Comparison of ENCODE assay signal across 35 cellular contexts in genomic region chr3:108548304-108548703, GRCh38. TPM values are rescaled to one million over a fixed set of nuclear protein-coding genes. Genes with fewer than 3 reads are reported as not detected.
A peak's percentile ranks its signal among the peaks of the same experiment; 100 is the strongest.
DNase-seq lines count a peak whose midpoint lies in the region; ATAC-seq, FAIRE-seq and TF ChIP-seq lines count a peak whose summit lies in the region.
"Had no signal": no experiment of that assay in that cellular context is flagged by ENCODE, and none has a peak within 500 bp of the region (broad histone marks: within the 10 kb centered on the region; RNA-seq: fewer than 3 reads in every experiment).

No MANE protein-coding gene starts in this region.

- FAIRE-seq in A204.1 (lab: Jason Lieb, UNC), result peak; percentile 3
- FAIRE-seq: pancreas, urothelium cell line had no signal

- H3K36me3 ChIP-seq in IMR-90 (ENCODE audit: control insufficient read depth, insufficient read depth, low read length) (no peaks in the 10 kb centered on the region), ovary (no peaks in the 10 kb centered on the region)
- H3K36me3 ChIP-seq: ascending aorta, esophagus muscularis mucosa, pancreas, right atrium auricular region had no signal

- no peak for TF ChIP-seq RAD21 in IMR-90 (IDR thresholded peaks at IDR 0.05; ENCODE audit: low read length)

- CTCF ChIA-PET in IMR-90 (lab: Yijun Ruan, JAX), result no interaction called here

- peak; percentile 15 for DNase-seq in IMR-90
- peak; percentile 28 for DNase-seq in dermis blood vessel endothelial cell
- DNase-seq in foreskin fibroblast, result peak; percentile 12 to 36
- no peak for DNase-seq in ovary
- DNase-seq in progenitor cell of endocrine pancreas (ENCODE audit: low spot score, unreplicated experiment), result no peak
- no peak for DNase-seq in OCI-M1 (lab: John Stamatoyannopoulos, UW)
- DNase-seq in DMS153 (lab: John Stamatoyannopoulos, UW), result no peak
- DNase-seq: activated CD4-positive, alpha-beta T cell treated with anti-CD3 and anti-CD28 coated beads, Interleukin-2, amount 50 U/mL, for 1 hour; activated gamma-delta T cell; activated naive CD8-positive, alpha-beta T cell treated with anti-CD3 and anti-CD28 coated beads for 36 hours; activated T-cell treated with anti-CD3 and anti-CD28 coated beads, Interleukin-2, amount 50 U/mL, for 1 hour; CD8-positive, alpha-beta memory T cell; cortex of kidney; EL; H9; immature natural killer cell; Kasumi-1; NCI-H1436 treated with DMSO at 0.1 percent for 48 hours; NCI-H2081 treated with DMSO at 0.1 percent for 48 hours; NCI-H345; NCI-H774; pancreas; SJCRH30; stimulated activated naive CD8-positive, alpha-beta T cell treated with anti-CD3 and anti-CD28 coated beads, Interleukin-15, Interleukin-2, amounts not matched to agents 100 U/mL and 50 U/mL, for 24 hours; T-cell; testis had no signal

- no peak overlapping the region for H3K27ac Mint-ChIP-seq in progenitor cell of endocrine pancreas
- H3K27ac Mint-ChIP-seq: activated naive CD8-positive, alpha-beta T cell treated with anti-CD3 and anti-CD28 coated beads for 36 hours; CD8-positive, alpha-beta memory T cell; H9; immature natural killer cell; memory B cell; T-cell; WTC11 had no signal

- no peaks in the 10 kb centered on the region for H4K20me1 ChIP-seq in IMR-90 (ENCODE audit: insufficient read depth, low read length)

- WGBS in IMR-90 (ENCODE audit: extremely low coverage in 2 of 2, insufficient read length in 1 of 2), 2 experiments, result no CpG with 5 or more reads among the region's 1 CpG
- WGBS in ovary, 3 donors, result 57 to 68% (median 68%) methylated on average over 1 of the region's 1 CpG

- no peaks in the 10 kb centered on the region for H3K4me1 ChIP-seq in IMR-90 (ENCODE audit: control insufficient read depth, insufficient read depth, low read length)
- no peaks in the 10 kb centered on the region for H3K4me1 ChIP-seq in ovary (ENCODE audit: insufficient read depth)
- H3K4me1 ChIP-seq: ascending aorta, pancreas, right atrium auricular region had no signal

- no peak overlapping the region for H2AK9ac ChIP-seq in IMR-90 (replicated peaks; ENCODE audit: low read depth, low read length, poor library complexity)

- peaks cover 7% of the 10 kb centered on the region for H3K36me3 Mint-ChIP-seq in progenitor cell of endocrine pancreas (ENCODE audit: insufficient read depth)

- H3K4me3 ChIP-seq in IMR-90 (ENCODE audit: insufficient read depth, low read depth, low read length) (no peak overlapping the region), foreskin fibroblast (ENCODE audit: low read depth in 1 of 2, low read length in 2 of 2) (no peak overlapping the region), ovary (no peak overlapping the region)
- H3K4me3 ChIP-seq: ascending aorta, esophagus muscularis mucosa, pancreas, right atrium auricular region, SJCRH30, smooth muscle cell, testis had no signal

- no peaks in the 10 kb centered on the region for H3K27me3 ChIP-seq in IMR-90 (ENCODE audit: control insufficient read depth, insufficient read depth, low read length)
- no peaks in the 10 kb centered on the region for H3K27me3 ChIP-seq in ovary
- H3K27me3 ChIP-seq: ascending aorta, esophagus muscularis mucosa, pancreas, right atrium auricular region, SJCRH30, testis had no signal

- no peak overlapping the region for H4K8ac ChIP-seq in IMR-90 (ENCODE audit: low read depth in 2 of 2, low read length in 2 of 2)

- peak; percentile 38; the same call in 1 of the 2 replicates for ATAC-seq in IMR-90 (ENCODE audit: low read depth)
- ATAC-seq: left lobe of liver; pancreas; stimulated activated naive CD8-positive, alpha-beta T cell treated with anti-CD3 and anti-CD28 coated beads, Interleukin-15, Interleukin-2, amounts not matched to agents 100 U/mL and 50 U/mL, for 24 hours; T-cell; WTC11 had no signal

- no peak overlapping the region for H3K9ac ChIP-seq in IMR-90 (ENCODE audit: low read depth, low read length)

- TF ChIP-seq POLR2A in IMR-90 (IDR thresholded peaks at IDR 0.05; ENCODE audit: low read depth, low read length) (no peak), ovary (IDR thresholded peaks at IDR 0.05) (no peak)

- in situ Hi-C loops in IMR-90 (cut with MboI; ENCODE audit: low sequenced_read_pairs), result no loop called here

- H3K9me3 ChIP-seq in IMR-90 (ENCODE audit: control insufficient read depth, insufficient read depth, low read length), result no peaks in the 10 kb centered on the region
- no peaks in the 10 kb centered on the region for H3K9me3 ChIP-seq in ovary
- H3K9me3 ChIP-seq: ascending aorta, esophagus muscularis mucosa, pancreas, right atrium auricular region, SJCRH30, testis had no signal

- H3K18ac ChIP-seq in IMR-90 (ENCODE audit: low read depth, low read length), result no peak overlapping the region

- no peak overlapping the region for H4K91ac ChIP-seq in IMR-90 (ENCODE audit: insufficient read depth, low read depth, low read length)

- POLR2A ChIA-PET in IMR-90 (lab: Charles Lee; ENCODE audit: unreplicated experiment), result no interaction called here

- no peak overlapping the region for H4K5ac ChIP-seq in IMR-90 (ENCODE audit: low read depth, low read length)

- TF ChIP-seq CTCF in IMR-90 (conservative IDR thresholded peaks at IDR 0.05; ENCODE audit: low read depth, low read length), result no peak
- TF ChIP-seq CTCF in foreskin fibroblast (IDR thresholded peaks at IDR 0.05; ENCODE audit: low read depth, low read length), result no peak
- no peak for TF ChIP-seq CTCF in ovary (IDR thresholded peaks at IDR 0.05)
- TF ChIP-seq CTCF in progenitor cell of endocrine pancreas (IDR thresholded peaks at IDR 0.05; ENCODE audit: unreplicated experiment), result no peak

- H2BK120ac ChIP-seq in IMR-90 (ENCODE audit: low read depth, low read length), result no peak overlapping the region

- dilution Hi-C loops in IMR-90 (cut with HindIII; ENCODE audit: low sequenced_read_pairs, unreplicated experiment), result no loop called here

- no peak overlapping the region for H2BK5ac ChIP-seq in IMR-90 (ENCODE audit: low read depth, low read length, poor library complexity, severe bottlenecking)

- no peaks in the 10 kb centered on the region for H3K27me3 Mint-ChIP-seq in progenitor cell of endocrine pancreas
- H3K27me3 Mint-ChIP-seq: activated naive CD8-positive, alpha-beta T cell treated with anti-CD3 and anti-CD28 coated beads for 36 hours; CD8-positive, alpha-beta memory T cell; memory B cell; T-cell had no signal

- no peak overlapping the region for H3K23ac ChIP-seq in IMR-90 (ENCODE audit: low read depth, low read length)

- intact Hi-C loops in IMR-90 (cut with micrococcal nuclease), result loop anchor here (10.0 kb wide), 1 partner anchor 324 kb away; the partner anchor contains the start of gene IFT57
- intact Hi-C loops in ovary (cut with DNase I), result loop anchor here in 1 of 4 donors (5.0 kb wide), 1 partner anchor 56 kb away; no protein-coding TSS in a partner anchor

- no TSS peak for BruUV-seq in IMR-90 (replicated peaks; lab: Mats Ljungman, UMichigan)

- H3K9me1 ChIP-seq in IMR-90 (ENCODE audit: insufficient read depth, low read length), result peaks cover 4% of the 10 kb centered on the region; the same call in 1 of the 2 replicates

- no peak overlapping the region for H2AFZ ChIP-seq in IMR-90 (replicated peaks; ENCODE audit: low read length, poor library complexity)

- H3K4me1 Mint-ChIP-seq in progenitor cell of endocrine pancreas (ENCODE audit: low read depth), result peaks cover 2% of the 10 kb centered on the region
- H3K4me1 Mint-ChIP-seq: WTC11 had no signal

- H2BK15ac ChIP-seq in IMR-90 (ENCODE audit: low read depth, low read length), result no peak overlapping the region

- H3K56ac ChIP-seq in IMR-90 (ENCODE audit: extremely low read depth, insufficient read depth, low read length), result no peak overlapping the region

- H3K9me3 Mint-ChIP-seq in progenitor cell of endocrine pancreas (ENCODE audit: low read depth), result peaks cover 1% of the 10 kb centered on the region
- H3K9me3 Mint-ChIP-seq: activated naive CD8-positive, alpha-beta T cell treated with anti-CD3 and anti-CD28 coated beads for 36 hours; CD8-positive, alpha-beta memory T cell; immature natural killer cell; memory B cell; T-cell had no signal

- no peak overlapping the region for H3K4me3 Mint-ChIP-seq in progenitor cell of endocrine pancreas (ENCODE audit: low read depth)
- H3K4me3 Mint-ChIP-seq: activated naive CD8-positive, alpha-beta T cell treated with anti-CD3 and anti-CD28 coated beads for 36 hours; CD8-positive, alpha-beta memory T cell; H9; immature natural killer cell; memory B cell; T-cell; WTC11 had no signal

- H3K4ac ChIP-seq in IMR-90 (ENCODE audit: low read depth, low read length), result no peak overlapping the region

- H3K4me2 ChIP-seq in IMR-90 (ENCODE audit: low read depth, low read length), result no peak overlapping the region
- H3K4me2 ChIP-seq: smooth muscle cell had no signal

- no peak overlapping the region for H3K14ac ChIP-seq in IMR-90 (replicated peaks; ENCODE audit: low read depth, low read length)

- H2AK5ac ChIP-seq in IMR-90 (ENCODE audit: low read depth, low read length), result no peak overlapping the region

- H3K79me1 ChIP-seq in IMR-90 (ENCODE audit: low read depth in 1 of 2, low read length in 2 of 2), result peaks cover 0 to 5% of the 10 kb centered on the region in 2 experiments; a peak in 2 of 4 replicates

- no peak overlapping the region for H2BK20ac ChIP-seq in IMR-90 (ENCODE audit: low read depth, low read length)

- TF ChIP-seq EP300 in ovary (IDR thresholded peaks at IDR 0.05), result no peak

- H3K27ac ChIP-seq in IMR-90 (ENCODE audit: insufficient read depth, low read length), result no peak overlapping the region
- H3K27ac ChIP-seq in ovary, result no peak overlapping the region
- H3K27ac ChIP-seq: ascending aorta, esophagus muscularis mucosa, pancreas, right atrium auricular region, SJCRH30, testis had no signal

RNA-seq across cellular contexts. Expression of gene MYH15, which starts 37.9 kb away (rescaled TPM):
- total RNA-seq in IMR-90 (2012; rRNA removed), result 0.28 and 0.36 TPM in 2 replicates
- polyA plus RNA-seq in IMR-90 (2012; rRNA removed), result 0.09 and 0.10 TPM in 2 replicates
- polyA plus RNA-seq in IMR-90 (2012; cell fraction: cytosol; rRNA removed), result 0.03 TPM in 1 of 2 replicates, not detected in the other
- polyA plus RNA-seq in IMR-90 (2012; cell fraction: nucleus; rRNA removed; ENCODE audit: low replicate concordance), result 0.07 and 0.14 TPM in 2 replicates
- under 0.01 and 0.05 TPM in 2 replicates for total RNA-seq in dermis blood vessel endothelial cell
- total RNA-seq in ovary, result under 1 TPM in 4 of 7 donors, not detected in 3; 0.07 to 0.57 (median 0.11) TPM
- under 1 TPM; 0.05 to 0.17 TPM for polyA plus RNA-seq in ovary
- total RNA-seq in progenitor cell of endocrine pancreas, result 0.91 and 0.96 TPM in 2 replicates
- total RNA-seq: ascending aorta had no signal
- polyA plus RNA-seq: CD8-positive, alpha-beta memory T cell; immature natural killer cell; smooth muscle cell had no signal

RNA-seq across cellular contexts. Expression of gene CIP2A, which starts 40.9 kb away (rescaled TPM):
- total RNA-seq in IMR-90 (2012; rRNA removed) (27.8 and 31.7 TPM in 2 replicates), dermis blood vessel endothelial cell (11.7 and 35.1 TPM in 2 replicates), ovary (1 to 10 TPM; 1.7 to 6.3 (median 5.1) TPM), progenitor cell of endocrine pancreas (21.0 and 25.1 TPM in 2 replicates)
- polyA plus RNA-seq in IMR-90 (2012; rRNA removed) (8.5 and 11.9 TPM in 2 replicates), ovary (1 to 10 TPM; 1.9 to 3.0 TPM)
- polyA plus RNA-seq in IMR-90 (2012; cell fraction: cytosol; rRNA removed), result 1.7 and 3.1 TPM in 2 replicates
- 1.7 and 4.7 TPM in 2 replicates for polyA plus RNA-seq in IMR-90 (2012; cell fraction: nucleus; rRNA removed; ENCODE audit: low replicate concordance)
- total RNA-seq: ascending aorta had no signal

RNA-seq across cellular contexts. Expression of gene DZIP3, which starts 41.2 kb away (rescaled TPM):
- total RNA-seq in IMR-90 (2012; rRNA removed) (9.9 and 11.7 TPM in 2 replicates), dermis blood vessel endothelial cell (3.1 and 6.8 TPM in 2 replicates), ovary (10 to 100 TPM in 6 of 7 donors, 1 to 10 TPM in 1; 7.2 to 20.5 (median 14.5) TPM), progenitor cell of endocrine pancreas (33.4 and 33.6 TPM in 2 replicates)
- polyA plus RNA-seq in IMR-90 (2012; rRNA removed) (5.9 and 7.0 TPM in 2 replicates), ovary (10 to 100 TPM in 1 of 2 donors, 1 to 10 TPM in 1; 5.0 to 11.3 TPM)
- polyA plus RNA-seq in IMR-90 (2012; cell fraction: cytosol; rRNA removed), result 0.98 and 1.1 TPM in 2 replicates
- 4.2 and 23.8 TPM in 2 replicates for polyA plus RNA-seq in IMR-90 (2012; cell fraction: nucleus; rRNA removed; ENCODE audit: low replicate concordance)

Comparison
In these comparisons a context has a peak if more than half of its experiments do, and no peak if none do; other contexts are left out.
1. DNase-seq: peak in IMR-90 (single experiment), dermis blood vessel endothelial cell (single experiment) and foreskin fibroblast (2 of 2); none in ovary (0 of 5), progenitor cell of endocrine pancreas (single experiment), OCI-M1 (single experiment) and DMS153 (single experiment).